In the genomic region with DNA sequence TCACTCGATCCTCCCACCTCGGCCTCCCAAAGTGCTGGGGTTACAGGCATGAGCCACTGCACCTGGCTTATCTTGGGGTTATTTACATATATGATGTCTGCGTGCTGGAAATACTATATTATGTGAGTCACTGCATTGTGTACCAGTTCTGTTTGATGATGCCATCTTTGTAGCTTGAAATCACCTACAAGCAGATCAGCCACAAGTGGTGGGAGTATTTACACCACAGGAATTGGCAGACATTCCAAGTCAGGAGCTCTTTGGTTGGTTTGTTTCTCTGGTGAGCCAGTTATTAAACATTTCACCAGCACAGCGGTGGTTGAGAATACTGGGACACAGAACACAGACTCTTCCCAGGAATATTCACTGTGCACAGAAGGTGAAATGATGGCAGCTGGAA, we compare ENCODE assay signal across 32 cellular contexts. TPM values are rescaled to one million over a fixed set of nuclear protein-coding genes. Genes with fewer than 3 reads are reported as not detected.
A peak's percentile ranks its signal among the peaks of the same experiment; 100 is the strongest.
DNase-seq lines count a peak whose midpoint lies in the region; ATAC-seq, FAIRE-seq and TF ChIP-seq lines count a peak whose summit lies in the region.
"Had no signal": no experiment of that assay in that cellular context is flagged by ENCODE, and none has a peak within 500 bp of the region (broad histone marks: within the 10 kb centered on the region; RNA-seq: fewer than 3 reads in every experiment).

No MANE protein-coding gene starts in this region.

- no peaks in the 10 kb centered on the region for H3K9me3 Mint-ChIP-seq in HFFc6
- no peaks in the 10 kb centered on the region for H3K9me3 Mint-ChIP-seq in neural crest cell
- H3K9me3 Mint-ChIP-seq: activated naive CD4-positive, alpha-beta T cell treated with anti-CD3 and anti-CD28 coated beads, Interleukin-2, amount 10 ng/mL, durations not matched to agents 7 days and 5 days; activated T-helper 17 cell treated with anti-CD3 and anti-CD28 coated beads, Interleukin-2, amount 50 U/mL, for 72 hours; IgD-negative memory B cell; natural killer cell; stimulated activated effector memory CD8-positive, alpha-beta T cell treated with anti-CD3 and anti-CD28 coated beads, Interleukin-12 subunit alpha, Interleukin-12 subunit beta, amount 100 ng/mL, for 72 hours had no signal

- TF ChIP-seq CTCF in HFFc6 (IDR thresholded peaks at IDR 0.05) (no peak), choroid plexus epithelial cell (conservative IDR thresholded peaks at IDR 0.05; ENCODE audit: low read depth, low read length) (no peak), neural crest cell (conservative IDR thresholded peaks at IDR 0.05) (no peak)

- ATAC-seq in HG02798 (IDR thresholded peaks at IDR 0.05; ENCODE audit: poor library complexity, unreplicated experiment), result no peak
- no peak for ATAC-seq in GM18520 (IDR thresholded peaks at IDR 0.05; ENCODE audit: unreplicated experiment)
- ATAC-seq: activated T-helper 17 cell treated with anti-CD3 and anti-CD28 coated beads, Interleukin-2, amount 50 U/mL, for 72 hours; HCT116; heart right ventricle; lower lobe of right lung; natural killer cell; stimulated activated effector memory CD8-positive, alpha-beta T cell treated with anti-CD3 and anti-CD28 coated beads, Interleukin-12 subunit alpha, Interleukin-12 subunit beta, amount 100 ng/mL, for 72 hours had no signal

- FAIRE-seq in RCC 7860 (lab: Jason Lieb, UNC), result no peak

- H3K4me1 Mint-ChIP-seq in HFFc6 (ENCODE audit: low read depth) (peaks cover 15% of the 10 kb centered on the region), neural crest cell (peaks cover 16% of the 10 kb centered on the region)

- H3K36me3 Mint-ChIP-seq in HFFc6 (ENCODE audit: low read depth) (no peaks in the 10 kb centered on the region), neural crest cell (ENCODE audit: low read depth) (no peaks in the 10 kb centered on the region)
- H3K36me3 Mint-ChIP-seq: activated naive CD4-positive, alpha-beta T cell treated with anti-CD3 and anti-CD28 coated beads, Interleukin-2, amount 10 ng/mL, durations not matched to agents 7 days and 5 days; IgD-negative memory B cell; natural killer cell had no signal

- H3K27ac Mint-ChIP-seq in HFFc6 (no peak overlapping the region), neural crest cell (ENCODE audit: unreplicated experiment) (no peak overlapping the region)
- H3K27ac Mint-ChIP-seq: activated naive CD4-positive, alpha-beta T cell treated with anti-CD3 and anti-CD28 coated beads, Interleukin-2, amount 10 ng/mL, durations not matched to agents 7 days and 5 days; activated T-helper 17 cell treated with anti-CD3 and anti-CD28 coated beads, Interleukin-2, amount 50 U/mL, for 72 hours; natural killer cell; stimulated activated effector memory CD8-positive, alpha-beta T cell treated with anti-CD3 and anti-CD28 coated beads, Interleukin-12 subunit alpha, Interleukin-12 subunit beta, amount 100 ng/mL, for 72 hours had no signal

- H3K4me3 ChIP-seq in choroid plexus epithelial cell (ENCODE audit: low read depth, low read length), result no peak overlapping the region
- H3K4me3 ChIP-seq: BLaER1 treated with 17β-estradiol and CSF1 and Interleukin-3, amounts not matched to agents 10 nM and 100 nM; heart right ventricle; lower lobe of right lung; Peyer's patch; SJCRH30; transverse colon had no signal

- H3K4me3 Mint-ChIP-seq in HFFc6 (no peak overlapping the region), neural crest cell (peak overlapping the region; percentile 51)
- H3K4me3 Mint-ChIP-seq: activated naive CD4-positive, alpha-beta T cell treated with anti-CD3 and anti-CD28 coated beads, Interleukin-2, amount 10 ng/mL, durations not matched to agents 7 days and 5 days; activated T-helper 17 cell treated with anti-CD3 and anti-CD28 coated beads, Interleukin-2, amount 50 U/mL, for 72 hours; natural killer cell; stimulated activated effector memory CD8-positive, alpha-beta T cell treated with anti-CD3 and anti-CD28 coated beads, Interleukin-12 subunit alpha, Interleukin-12 subunit beta, amount 100 ng/mL, for 72 hours had no signal

- H3K27me3 Mint-ChIP-seq in HFFc6 (ENCODE audit: insufficient read depth) (peaks cover 6% of the 10 kb centered on the region; the same call in 1 of the 2 replicates), neural crest cell (ENCODE audit: low read depth) (no peaks in the 10 kb centered on the region)
- H3K27me3 Mint-ChIP-seq: activated naive CD4-positive, alpha-beta T cell treated with anti-CD3 and anti-CD28 coated beads, Interleukin-2, amount 10 ng/mL, durations not matched to agents 7 days and 5 days; activated T-helper 17 cell treated with anti-CD3 and anti-CD28 coated beads, Interleukin-2, amount 50 U/mL, for 72 hours; IgD-negative memory B cell had no signal

- DNase-seq in HFFc6 (peak; percentile 11), RCC 7860 (ENCODE audit: low spot score) (peak; percentile 35), choroid plexus epithelial cell (ENCODE audit: low read depth) (peak; percentile 39), neural crest cell (ENCODE audit: low read depth, low spot score) (no peak), SIG-M5 treated with dmso at 0.1 percent for 504 hours (lab: John Stamatoyannopoulos, UW; ENCODE audit: unreplicated experiment) (no peak)
- DNase-seq: activated CD4-positive, alpha-beta T cell treated with anti-CD3 and anti-CD28 coated beads for 4 hours; activated naive CD4-positive, alpha-beta T cell treated with anti-CD3 and anti-CD28 coated beads, Interleukin-2, amount 10 ng/mL, durations not matched to agents 7 days and 5 days; amniotic stem cell; cortex of kidney; DMS79; effector memory CD4-positive, alpha-beta T cell; foreskin melanocyte; heart right ventricle; kidney glomerular epithelial cell; lower lobe of right lung; natural killer cell; NCI-H1105; NCI-H1930; NCI-H69; Peyer's patch; SJCRH30; SW 1271; T1000; transverse colon had no signal

RNA-seq across cellular contexts. Expression of a gene that starts 4.5 kb away (rescaled TPM):
- total RNA-seq in HFFc6 (2021; fragmentation: NEBNext Ultra II Directional; extraction: Animal tissue kit (Norgen Biotek cat#: 25700)), result 10 to 100 TPM; 42.9 to 53.5 (median 46.1) TPM
- total RNA-seq in neural crest cell, result 95.9 and 97.6 TPM in 2 replicates

RNA-seq across cellular contexts. Expression of a gene that starts 22.0 kb away (rescaled TPM):
- 10 to 100 TPM in 2 of 6 experiments, 1 to 10 TPM in 4; 5.0 to 14.0 (median 5.4) TPM for total RNA-seq in HFFc6 (2021; fragmentation: NEBNext Ultra II Directional; extraction: Animal tissue kit (Norgen Biotek cat#: 25700))
- total RNA-seq in neural crest cell, result 129 and 130 TPM in 2 replicates
- total RNA-seq: mononuclear cell had no signal

RNA-seq across cellular contexts. Expression of a gene that starts 27.8 kb away (rescaled TPM):
- 10 to 100 TPM; 22.3 to 27.1 (median 25.2) TPM for total RNA-seq in HFFc6 (2021; fragmentation: NEBNext Ultra II Directional; extraction: Animal tissue kit (Norgen Biotek cat#: 25700))
- total RNA-seq in neural crest cell, result 19.1 and 19.5 TPM in 2 replicates

RNA-seq across cellular contexts. Expression of a gene that starts 33.3 kb away (rescaled TPM):
- 10 to 100 TPM in 2 of 6 experiments, 1 to 10 TPM in 4; 4.5 to 12.0 (median 7.7) TPM for total RNA-seq in HFFc6 (2021; fragmentation: NEBNext Ultra II Directional; extraction: Animal tissue kit (Norgen Biotek cat#: 25700))
- 0.32 and 0.44 TPM in 2 replicates for total RNA-seq in neural crest cell
- total RNA-seq: Peyer's patch, SJCRH30 had no signal

RNA-seq across cellular contexts. Expression of a gene that starts 44.3 kb away (rescaled TPM):
- total RNA-seq in HFFc6 (2021; fragmentation: NEBNext Ultra II Directional; extraction: Animal tissue kit (Norgen Biotek cat#: 25700)), result 10 to 100 TPM; 21.7 to 25.8 (median 22.8) TPM
- total RNA-seq in neural crest cell, result 48.1 and 50.7 TPM in 2 replicates

Comparison
In these comparisons a context has a peak if more than half of its experiments do, and no peak if none do; other contexts are left out.
1. DNase-seq: peak in HFFc6 (single experiment), RCC 7860 (single experiment) and choroid plexus epithelial cell (single experiment); none in neural crest cell (single experiment) and SIG-M5 treated with dmso at 0.1 percent for 504 hours (single experiment).